15 cellular contexts compared by ENCODE assay signal in genomic region chr3:178182337-178182761, GRCh38.
DNase-seq lines count a peak whose midpoint lies in the region; ATAC-seq and TF ChIP-seq lines count a peak whose summit lies in the region.
"Had no signal": no experiment of that assay in that cellular context is flagged by ENCODE, and none has a peak within 500 bp of the region (broad histone marks: within the 10 kb centered on the region; RNA-seq: fewer than 3 reads in every experiment).

No MANE protein-coding gene starts in this region.

- H3K4me3 Mint-ChIP-seq in mesothelial cell of epicardium: no peak overlapping the region
- H3K4me3 Mint-ChIP-seq: activated naive CD8-positive, alpha-beta T cell treated with anti-CD3 and anti-CD28 coated beads, Interleukin-2, amount 10 ng/mL, durations not matched to agents 7 days and 5 days had no signal

- peak; percentile 52 for ATAC-seq in Right ventricle myocardium superior (ENCODE audit: poor library complexity)
- no peak for ATAC-seq in GM21515 (IDR thresholded peaks at IDR 0.05; ENCODE audit: unreplicated experiment)
- ATAC-seq: activated CD4-positive, CD25-positive, alpha-beta regulatory T cell treated with anti-CD3 and anti-CD28 coated beads, Interleukin-2, amount 50 U/mL, for 24 hours had no signal

- no peak for TF ChIP-seq POLR2A in testis (IDR thresholded peaks at IDR 0.05)

- H3K9me3 ChIP-seq in testis: no peaks in the 10 kb centered on the region
- H3K9me3 ChIP-seq: esophagus squamous epithelium, ovary, upper lobe of left lung had no signal

- no peaks in the 10 kb centered on the region for H3K27me3 Mint-ChIP-seq in mesothelial cell of epicardium (ENCODE audit: low read depth)
- H3K27me3 Mint-ChIP-seq: activated naive CD8-positive, alpha-beta T cell treated with anti-CD3 and anti-CD28 coated beads, Interleukin-2, amount 10 ng/mL, durations not matched to agents 7 days and 5 days had no signal

- H3K9me3 Mint-ChIP-seq in mesothelial cell of epicardium: peaks cover 18% of the 10 kb centered on the region
- H3K9me3 Mint-ChIP-seq: activated naive CD8-positive, alpha-beta T cell treated with anti-CD3 and anti-CD28 coated beads, Interleukin-2, amount 10 ng/mL, durations not matched to agents 7 days and 5 days had no signal

- intact Hi-C loops in Right ventricle myocardium superior (cut with DNase I): no loop called here
- intact Hi-C loops in cardiac septum (cut with DNase I): no loop called here
- intact Hi-C loops in testis (cut with DNase I; ENCODE audit: low total_unique reads): no loop called here

- no peak overlapping the region for H3K4me3 ChIP-seq in testis
- H3K4me3 ChIP-seq: esophagus squamous epithelium, ovary, upper lobe of left lung had no signal

- H3K27me3 ChIP-seq in testis: no peaks in the 10 kb centered on the region
- H3K27me3 ChIP-seq: esophagus squamous epithelium, ovary, upper lobe of left lung had no signal

- H3K36me3 Mint-ChIP-seq in mesothelial cell of epicardium: no peaks in the 10 kb centered on the region
- H3K36me3 Mint-ChIP-seq: activated naive CD8-positive, alpha-beta T cell treated with anti-CD3 and anti-CD28 coated beads, Interleukin-2, amount 10 ng/mL, durations not matched to agents 7 days and 5 days had no signal

- peak overlapping the region; percentile 61 for H3K27ac Mint-ChIP-seq in mesothelial cell of epicardium
- H3K27ac Mint-ChIP-seq: activated naive CD8-positive, alpha-beta T cell treated with anti-CD3 and anti-CD28 coated beads, Interleukin-2, amount 10 ng/mL, durations not matched to agents 7 days and 5 days had no signal

- H3K36me3 ChIP-seq in testis (ENCODE audit: low read depth, missing control alignments): no peaks in the 10 kb centered on the region
- H3K36me3 ChIP-seq: esophagus squamous epithelium, ovary, upper lobe of left lung had no signal

- TF ChIP-seq CTCF in mesothelial cell of epicardium (IDR thresholded peaks at IDR 0.05; ENCODE audit: unreplicated experiment): no peak
- TF ChIP-seq CTCF in testis (IDR thresholded peaks at IDR 0.05): no peak

- peaks cover 7% of the 10 kb centered on the region for H3K4me1 ChIP-seq in testis
- H3K4me1 ChIP-seq: upper lobe of left lung had no signal

- 43 to 54% methylated on average over 4 to 5 of the region's 5 CpGs for WGBS in testis, 2 donors

- no peak for DNase-seq in Right ventricle myocardium superior
- DNase-seq in cardiac septum (ENCODE audit: low spot score): no peak
- peak; percentile 16 for DNase-seq in brain pericyte (ENCODE audit: low read depth, low spot score)
- DNase-seq in mesothelial cell of epicardium (ENCODE audit: low spot score in 2 of 2, unreplicated experiment in 2 of 2): no peak
- DNase-seq in testis: peak; percentile 14
- no peak for DNase-seq in hepatic stellate cell (ENCODE audit: low spot score)
- DNase-seq in activated CD8-positive, alpha-beta memory T cell treated with anti-CD3 and anti-CD28 coated beads, Interleukin-2, amount 50 U/mL, for 4 hours: no peak
- DNase-seq: activated naive CD8-positive, alpha-beta T cell treated with anti-CD3 and anti-CD28 coated beads, Interleukin-2, amount 10 ng/mL, durations not matched to agents 7 days and 5 days; activated T-cell treated with anti-CD3 and anti-CD28 coated beads for 4 hours; DMS153; esophagus squamous epithelium; upper lobe of left lung had no signal

- H3K4me1 Mint-ChIP-seq in mesothelial cell of epicardium: peaks cover 18% of the 10 kb centered on the region
- H3K4me1 Mint-ChIP-seq: activated naive CD8-positive, alpha-beta T cell treated with anti-CD3 and anti-CD28 coated beads, Interleukin-2, amount 10 ng/mL, durations not matched to agents 7 days and 5 days had no signal

- no peak overlapping the region for H3K27ac ChIP-seq in testis
- H3K27ac ChIP-seq: esophagus squamous epithelium, ovary, upper lobe of left lung had no signal

Comparison
In these comparisons a context has a peak if more than half of its experiments do, and no peak if none do; other contexts are left out.
1. DNase-seq: peak in brain pericyte (single experiment) and testis (single experiment); none in Right ventricle myocardium superior (single experiment), cardiac septum (single experiment), mesothelial cell of epicardium (0 of 2), hepatic stellate cell (single experiment) and activated CD8-positive, alpha-beta memory T cell treated with anti-CD3 and anti-CD28 coated beads, Interleukin-2, amount 50 U/mL, for 4 hours (single experiment).